Comparison of ENCODE assay signal across 1 cellular context in the genomic region with DNA sequence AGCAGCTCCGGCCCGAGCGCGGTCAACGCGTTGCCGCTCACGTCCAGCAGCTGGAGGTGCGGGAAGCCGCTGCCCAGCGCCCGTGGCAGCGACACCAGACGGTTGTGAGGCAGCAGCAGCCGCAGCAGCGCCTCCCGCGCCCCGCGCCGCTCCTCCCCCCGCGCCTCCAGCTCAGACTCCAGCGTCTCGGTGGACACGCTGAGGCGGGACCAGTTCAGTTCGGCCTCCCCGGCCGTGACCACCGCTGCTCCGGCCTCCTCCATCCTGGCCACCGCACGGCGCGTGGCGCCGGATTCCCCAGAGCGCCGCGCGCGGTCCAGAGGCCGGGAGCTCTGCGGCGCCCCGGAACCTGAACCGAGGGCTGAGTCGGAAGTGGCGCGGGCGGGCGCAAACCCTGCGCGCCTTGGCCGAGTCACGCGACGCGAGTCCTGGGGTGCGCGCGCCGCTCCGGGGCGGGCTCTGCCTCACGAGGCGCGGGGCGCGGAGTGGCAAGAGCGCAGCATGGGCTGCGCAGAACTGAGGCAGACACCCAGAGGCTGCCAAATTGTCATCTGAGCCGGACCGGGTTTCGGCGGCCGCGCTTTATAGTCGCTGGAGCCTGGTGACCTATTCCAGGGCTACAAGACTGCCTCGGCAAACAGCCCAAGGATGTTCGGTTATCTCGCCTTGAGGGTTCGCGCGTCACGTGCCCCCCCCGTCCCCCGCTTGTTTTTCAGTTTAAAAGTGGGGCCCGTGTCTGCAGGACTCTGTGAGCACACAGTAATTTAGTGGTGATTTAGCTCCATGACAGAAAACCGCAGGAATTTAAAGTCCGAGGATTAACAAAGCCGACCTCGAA.
TF ChIP-seq lines count a peak whose summit lies in the region.

A gene (minus strand): TSS at position 374 of the 838 bp plus-strand sequence. CDS start 111 bp downstream, at position 263.

TF ChIP-seq in HepG2, 621 proteins besides CTCF, POLR2A, EP300 and RAD21 (continued from another document and continues in another):
- TF ChIP-seq, protein P1, sequence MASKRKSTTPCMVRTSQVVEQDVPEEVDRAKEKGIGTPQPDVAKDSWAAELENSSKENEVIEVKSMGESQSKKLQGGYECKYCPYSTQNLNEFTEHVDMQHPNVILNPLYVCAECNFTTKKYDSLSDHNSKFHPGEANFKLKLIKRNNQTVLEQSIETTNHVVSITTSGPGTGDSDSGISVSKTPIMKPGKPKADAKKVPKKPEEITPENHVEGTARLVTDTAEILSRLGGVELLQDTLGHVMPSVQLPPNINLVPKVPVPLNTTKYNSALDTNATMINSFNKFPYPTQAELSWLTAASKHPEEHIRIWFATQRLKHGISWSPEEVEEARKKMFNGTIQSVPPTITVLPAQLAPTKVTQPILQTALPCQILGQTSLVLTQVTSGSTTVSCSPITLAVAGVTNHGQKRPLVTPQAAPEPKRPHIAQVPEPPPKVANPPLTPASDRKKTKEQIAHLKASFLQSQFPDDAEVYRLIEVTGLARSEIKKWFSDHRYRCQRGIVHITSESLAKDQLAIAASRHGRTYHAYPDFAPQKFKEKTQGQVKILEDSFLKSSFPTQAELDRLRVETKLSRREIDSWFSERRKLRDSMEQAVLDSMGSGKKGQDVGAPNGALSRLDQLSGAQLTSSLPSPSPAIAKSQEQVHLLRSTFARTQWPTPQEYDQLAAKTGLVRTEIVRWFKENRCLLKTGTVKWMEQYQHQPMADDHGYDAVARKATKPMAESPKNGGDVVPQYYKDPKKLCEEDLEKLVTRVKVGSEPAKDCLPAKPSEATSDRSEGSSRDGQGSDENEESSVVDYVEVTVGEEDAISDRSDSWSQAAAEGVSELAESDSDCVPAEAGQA (IDR thresholded peaks at IDR 0.05; ENCODE audit: low read depth) = peak; percentile 47; the same call in 1 of the 2 replicates
- TF ChIP-seq, protein P1 (CRISPR knock-in tag; IDR thresholded peaks at IDR 0.05; ENCODE audit: borderline replicate concordance) = peak; percentile 70; the same call in 1 of the 2 replicates
- TF ChIP-seq RARA (CRISPR knock-in tag; IDR thresholded peaks at IDR 0.05) (peak; percentile 35; the same call in 1 of the 2 replicates), ZNF850 (CRISPR knock-in tag; conservative IDR thresholded peaks at IDR 0.05) (no peak), ZNF652 (CRISPR knock-in tag; IDR thresholded peaks at IDR 0.05; ENCODE audit: borderline replicate concordance, low read depth) (no peak), ZNF772 (CRISPR knock-in tag; IDR thresholded peaks at IDR 0.05) (peak; percentile 82; the same call in 1 of the 2 replicates), ZNF777 (CRISPR knock-in tag; IDR thresholded peaks at IDR 0.05) (peak; percentile 98), ZNF30 (CRISPR knock-in tag; IDR thresholded peaks at IDR 0.05) (peak; percentile 78; the same call in 1 of the 2 replicates), CEBPB (IDR thresholded peaks at IDR 0.05; ENCODE audit: borderline replicate concordance, low read depth, low read length) (no peak), IKZF4 (CRISPR knock-in tag; IDR thresholded peaks at IDR 0.05; ENCODE audit: borderline replicate concordance, low read depth, not compliant biosample characterization) (no peak), PHB2 (IDR thresholded peaks at IDR 0.05; ENCODE audit: partially characterized antibody) (no peak), SATB2 (CRISPR knock-in tag; IDR thresholded peaks at IDR 0.05) (peak; percentile 95), SMYD3 (CRISPR knock-in tag; IDR thresholded peaks at IDR 0.05) (no peak; the same call in 1 of the 2 replicates), ZNF709 (CRISPR knock-in tag; IDR thresholded peaks at IDR 0.05) (peak; percentile 88), ZMYM3 (CRISPR knock-in tag; IDR thresholded peaks at IDR 0.05) (no peak), CBX5 (CRISPR knock-in tag; IDR thresholded peaks at IDR 0.05; ENCODE audit: borderline replicate concordance) (no peak), ZBTB38 (CRISPR knock-in tag; IDR thresholded peaks at IDR 0.05) (peak; percentile 70), NCOA2 (CRISPR knock-in tag; IDR thresholded peaks at IDR 0.05) (peak; percentile 63)
- TF ChIP-seq, protein P2, sequence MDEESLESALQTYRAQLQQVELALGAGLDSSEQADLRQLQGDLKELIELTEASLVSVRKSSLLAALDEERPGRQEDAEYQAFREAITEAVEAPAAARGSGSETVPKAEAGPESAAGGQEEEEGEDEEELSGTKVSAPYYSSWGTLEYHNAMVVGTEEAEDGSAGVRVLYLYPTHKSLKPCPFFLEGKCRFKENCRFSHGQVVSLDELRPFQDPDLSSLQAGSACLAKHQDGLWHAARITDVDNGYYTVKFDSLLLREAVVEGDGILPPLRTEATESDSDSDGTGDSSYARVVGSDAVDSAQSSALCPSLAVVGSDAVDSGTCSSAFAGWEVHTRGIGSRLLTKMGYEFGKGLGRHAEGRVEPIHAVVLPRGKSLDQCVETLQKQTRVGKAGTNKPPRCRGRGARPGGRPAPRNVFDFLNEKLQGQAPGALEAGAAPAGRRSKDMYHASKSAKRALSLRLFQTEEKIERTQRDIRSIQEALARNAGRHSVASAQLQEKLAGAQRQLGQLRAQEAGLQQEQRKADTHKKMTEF (CRISPR knock-in tag; IDR thresholded peaks at IDR 0.05) = peak; percentile 88; the same call in 1 of the 2 replicates
- TF ChIP-seq, protein P3, sequence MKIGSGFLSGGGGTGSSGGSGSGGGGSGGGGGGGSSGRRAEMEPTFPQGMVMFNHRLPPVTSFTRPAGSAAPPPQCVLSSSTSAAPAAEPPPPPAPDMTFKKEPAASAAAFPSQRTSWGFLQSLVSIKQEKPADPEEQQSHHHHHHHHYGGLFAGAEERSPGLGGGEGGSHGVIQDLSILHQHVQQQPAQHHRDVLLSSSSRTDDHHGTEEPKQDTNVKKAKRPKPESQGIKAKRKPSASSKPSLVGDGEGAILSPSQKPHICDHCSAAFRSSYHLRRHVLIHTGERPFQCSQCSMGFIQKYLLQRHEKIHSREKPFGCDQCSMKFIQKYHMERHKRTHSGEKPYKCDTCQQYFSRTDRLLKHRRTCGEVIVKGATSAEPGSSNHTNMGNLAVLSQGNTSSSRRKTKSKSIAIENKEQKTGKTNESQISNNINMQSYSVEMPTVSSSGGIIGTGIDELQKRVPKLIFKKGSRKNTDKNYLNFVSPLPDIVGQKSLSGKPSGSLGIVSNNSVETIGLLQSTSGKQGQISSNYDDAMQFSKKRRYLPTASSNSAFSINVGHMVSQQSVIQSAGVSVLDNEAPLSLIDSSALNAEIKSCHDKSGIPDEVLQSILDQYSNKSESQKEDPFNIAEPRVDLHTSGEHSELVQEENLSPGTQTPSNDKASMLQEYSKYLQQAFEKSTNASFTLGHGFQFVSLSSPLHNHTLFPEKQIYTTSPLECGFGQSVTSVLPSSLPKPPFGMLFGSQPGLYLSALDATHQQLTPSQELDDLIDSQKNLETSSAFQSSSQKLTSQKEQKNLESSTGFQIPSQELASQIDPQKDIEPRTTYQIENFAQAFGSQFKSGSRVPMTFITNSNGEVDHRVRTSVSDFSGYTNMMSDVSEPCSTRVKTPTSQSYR (CRISPR knock-in tag; IDR thresholded peaks at IDR 0.05; ENCODE audit: borderline replicate concordance) = peak; percentile 57; the same call in 1 of the 2 replicates
- TF ChIP-seq, protein P4, sequence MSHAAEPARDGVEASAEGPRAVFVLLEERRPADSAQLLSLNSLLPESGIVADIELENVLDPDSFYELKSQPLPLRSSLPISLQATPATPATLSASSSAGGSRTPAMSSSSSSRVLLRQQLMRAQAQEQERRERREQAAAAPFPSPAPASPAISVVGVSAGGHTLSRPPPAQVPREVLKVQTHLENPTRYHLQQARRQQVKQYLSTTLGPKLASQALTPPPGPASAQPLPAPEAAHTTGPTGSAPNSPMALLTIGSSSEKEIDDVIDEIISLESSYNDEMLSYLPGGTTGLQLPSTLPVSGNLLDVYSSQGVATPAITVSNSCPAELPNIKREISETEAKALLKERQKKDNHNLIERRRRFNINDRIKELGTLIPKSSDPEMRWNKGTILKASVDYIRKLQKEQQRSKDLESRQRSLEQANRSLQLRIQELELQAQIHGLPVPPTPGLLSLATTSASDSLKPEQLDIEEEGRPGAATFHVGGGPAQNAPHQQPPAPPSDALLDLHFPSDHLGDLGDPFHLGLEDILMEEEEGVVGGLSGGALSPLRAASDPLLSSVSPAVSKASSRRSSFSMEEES (CRISPR knock-in tag; IDR thresholded peaks at IDR 0.05) = peak; percentile 92
- TF ChIP-seq, protein P5, sequence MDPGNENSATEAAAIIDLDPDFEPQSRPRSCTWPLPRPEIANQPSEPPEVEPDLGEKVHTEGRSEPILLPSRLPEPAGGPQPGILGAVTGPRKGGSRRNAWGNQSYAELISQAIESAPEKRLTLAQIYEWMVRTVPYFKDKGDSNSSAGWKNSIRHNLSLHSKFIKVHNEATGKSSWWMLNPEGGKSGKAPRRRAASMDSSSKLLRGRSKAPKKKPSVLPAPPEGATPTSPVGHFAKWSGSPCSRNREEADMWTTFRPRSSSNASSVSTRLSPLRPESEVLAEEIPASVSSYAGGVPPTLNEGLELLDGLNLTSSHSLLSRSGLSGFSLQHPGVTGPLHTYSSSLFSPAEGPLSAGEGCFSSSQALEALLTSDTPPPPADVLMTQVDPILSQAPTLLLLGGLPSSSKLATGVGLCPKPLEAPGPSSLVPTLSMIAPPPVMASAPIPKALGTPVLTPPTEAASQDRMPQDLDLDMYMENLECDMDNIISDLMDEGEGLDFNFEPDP (CRISPR knock-in tag; conservative IDR thresholded peaks at IDR 0.05) = 0 out of 2 replicates have a peak, but pooled peaks have one; percentile 83
- TF ChIP-seq, protein P6, sequence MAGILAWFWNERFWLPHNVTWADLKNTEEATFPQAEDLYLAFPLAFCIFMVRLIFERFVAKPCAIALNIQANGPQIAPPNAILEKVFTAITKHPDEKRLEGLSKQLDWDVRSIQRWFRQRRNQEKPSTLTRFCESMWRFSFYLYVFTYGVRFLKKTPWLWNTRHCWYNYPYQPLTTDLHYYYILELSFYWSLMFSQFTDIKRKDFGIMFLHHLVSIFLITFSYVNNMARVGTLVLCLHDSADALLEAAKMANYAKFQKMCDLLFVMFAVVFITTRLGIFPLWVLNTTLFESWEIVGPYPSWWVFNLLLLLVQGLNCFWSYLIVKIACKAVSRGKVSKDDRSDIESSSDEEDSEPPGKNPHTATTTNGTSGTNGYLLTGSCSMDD (CRISPR knock-in tag; IDR thresholded peaks at IDR 0.05) = no peak
- TF ChIP-seq, protein P7, sequence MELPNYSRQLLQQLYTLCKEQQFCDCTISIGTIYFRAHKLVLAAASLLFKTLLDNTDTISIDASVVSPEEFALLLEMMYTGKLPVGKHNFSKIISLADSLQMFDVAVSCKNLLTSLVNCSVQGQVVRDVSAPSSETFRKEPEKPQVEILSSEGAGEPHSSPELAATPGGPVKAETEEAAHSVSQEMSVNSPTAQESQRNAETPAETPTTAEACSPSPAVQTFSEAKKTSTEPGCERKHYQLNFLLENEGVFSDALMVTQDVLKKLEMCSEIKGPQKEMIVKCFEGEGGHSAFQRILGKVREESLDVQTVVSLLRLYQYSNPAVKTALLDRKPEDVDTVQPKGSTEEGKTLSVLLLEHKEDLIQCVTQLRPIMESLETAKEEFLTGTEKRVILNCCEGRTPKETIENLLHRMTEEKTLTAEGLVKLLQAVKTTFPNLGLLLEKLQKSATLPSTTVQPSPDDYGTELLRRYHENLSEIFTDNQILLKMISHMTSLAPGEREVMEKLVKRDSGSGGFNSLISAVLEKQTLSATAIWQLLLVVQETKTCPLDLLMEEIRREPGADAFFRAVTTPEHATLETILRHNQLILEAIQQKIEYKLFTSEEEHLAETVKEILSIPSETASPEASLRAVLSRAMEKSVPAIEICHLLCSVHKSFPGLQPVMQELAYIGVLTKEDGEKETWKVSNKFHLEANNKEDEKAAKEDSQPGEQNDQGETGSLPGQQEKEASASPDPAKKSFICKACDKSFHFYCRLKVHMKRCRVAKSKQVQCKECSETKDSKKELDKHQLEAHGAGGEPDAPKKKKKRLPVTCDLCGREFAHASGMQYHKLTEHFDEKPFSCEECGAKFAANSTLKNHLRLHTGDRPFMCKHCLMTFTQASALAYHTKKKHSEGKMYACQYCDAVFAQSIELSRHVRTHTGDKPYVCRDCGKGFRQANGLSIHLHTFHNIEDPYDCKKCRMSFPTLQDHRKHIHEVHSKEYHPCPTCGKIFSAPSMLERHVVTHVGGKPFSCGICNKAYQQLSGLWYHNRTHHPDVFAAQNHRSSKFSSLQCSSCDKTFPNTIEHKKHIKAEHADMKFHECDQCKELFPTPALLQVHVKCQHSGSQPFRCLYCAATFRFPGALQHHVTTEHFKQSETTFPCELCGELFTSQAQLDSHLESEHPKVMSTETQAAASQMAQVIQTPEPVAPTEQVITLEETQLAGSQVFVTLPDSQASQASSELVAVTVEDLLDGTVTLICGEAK (IDR thresholded peaks at IDR 0.05) = no peak
- TF ChIP-seq, protein P7 (CRISPR knock-in tag; IDR thresholded peaks at IDR 0.05) = peak; percentile 75
